In genomic region chr2:70946832-70947442, GRCh38 we compare ENCODE assay signal across 8 cellular contexts. TPM values are rescaled to one million over a fixed set of nuclear protein-coding genes. Genes with fewer than 3 reads are reported as not detected.
DNase-seq lines count a peak whose midpoint lies in the region; ATAC-seq and TF ChIP-seq lines count a peak whose summit lies in the region.

No MANE protein-coding gene starts in this region.

- no peaks in the 10 kb centered on the region for H3K27me3 ChIP-seq in thoracic aorta (replicated peaks; ENCODE audit: insufficient read depth)

- H3K36me3 ChIP-seq in thoracic aorta = no peaks in the 10 kb centered on the region

- in situ Hi-C loops in GM13976 (cut with MboI; ENCODE audit: low sequenced_read_pairs, unreplicated experiment) = no loop called here

- intact Hi-C loops in activated CD4-positive, alpha-beta T cell treated with anti-CD3 and anti-CD28 coated beads for 36 hours (cut with DNase I, micrococcal nuclease) = loop anchor here (1.0 to 10.0 kb wide), 5 partner anchors 76 to 643 kb away; no protein-coding TSS in a partner anchor

- no peaks in the 10 kb centered on the region for H3K9me3 Mint-ChIP-seq in activated CD4-positive, alpha-beta T cell treated with anti-CD3 and anti-CD28 coated beads for 36 hours (ENCODE audit: low read depth)

- peaks cover 0 to 4% of the 10 kb centered on the region in 2 donors for H3K4me1 ChIP-seq in thoracic aorta (ENCODE audit: control insufficient read depth in 1 of 2, low read depth in 2 of 2)

- POLR2A ChIA-PET in activated CD4-positive, alpha-beta T cell treated with anti-CD3 and anti-CD28 coated beads for 36 hours (lab: Charles Lee) = no interaction called here

- H3K36me3 Mint-ChIP-seq in activated CD4-positive, alpha-beta T cell treated with anti-CD3 and anti-CD28 coated beads for 36 hours (ENCODE audit: low read depth) = no peaks in the 10 kb centered on the region

- H3K4me1 Mint-ChIP-seq in activated CD4-positive, alpha-beta T cell treated with anti-CD3 and anti-CD28 coated beads for 36 hours = peaks cover 17% of the 10 kb centered on the region

- ATAC-seq in activated CD4-positive, alpha-beta T cell treated with anti-CD3 and anti-CD28 coated beads for 36 hours = peak; percentile 56
- ATAC-seq in thoracic aorta (ENCODE audit: insufficient number of reproducible peaks, low FRiP score, low read depth) (peak; percentile 48), GM18873 (IDR thresholded peaks at IDR 0.05; ENCODE audit: low FRiP score, unreplicated experiment) (no peak)

- peak; percentile 54 for DNase-seq in AG08395 (ENCODE audit: low spot score)
- no peak for DNase-seq in GM13976 (ENCODE audit: low spot score)
- DNase-seq in NCI-H345 treated with DMSO at 0.1 percent for 48 hours (lab: John Stamatoyannopoulos, UW; ENCODE audit: unreplicated experiment) = peak; percentile 38
- DNase-seq in activated CD4-positive, alpha-beta T cell treated with anti-CD3 and anti-CD28 coated beads for 36 hours = peak; percentile 75
- peak; percentile 21 for DNase-seq in effector CD8-positive, alpha-beta T cell (lab: John Stamatoyannopoulos, UW)
- DNase-seq in midbrain (lab: John Stamatoyannopoulos, UW) = peak; percentile 69
- DNase-seq in thoracic aorta (ENCODE audit: low spot score) = no peak

- H3K27me3 Mint-ChIP-seq in activated CD4-positive, alpha-beta T cell treated with anti-CD3 and anti-CD28 coated beads for 36 hours = peaks cover 13% of the 10 kb centered on the region

- TF ChIP-seq CTCF in GM13976 (IDR thresholded peaks at IDR 0.05; ENCODE audit: borderline replicate concordance, control extremely low read depth, extremely low read depth, insufficient read depth, missing control alignments) (peak; percentile 80), thoracic aorta (IDR thresholded peaks at IDR 0.05) (peak; percentile 66)

- H3K27ac Mint-ChIP-seq in activated CD4-positive, alpha-beta T cell treated with anti-CD3 and anti-CD28 coated beads for 36 hours = no peak overlapping the region

- H3K4me3 ChIP-seq in thoracic aorta = no peak overlapping the region

- no peaks in the 10 kb centered on the region for H3K9me3 ChIP-seq in thoracic aorta

- no peak overlapping the region for H3K4me3 Mint-ChIP-seq in activated CD4-positive, alpha-beta T cell treated with anti-CD3 and anti-CD28 coated beads for 36 hours

- CTCF ChIA-PET in activated CD4-positive, alpha-beta T cell treated with anti-CD3 and anti-CD28 coated beads for 36 hours (lab: Charles Lee) = interaction anchor here (0.5 to 3.9 kb wide), 18 partner anchors 11 to 625 kb away, joined by 3 to 75 read pairs (median 4); partner anchors contain the start of genes ATP6V1B1 and FIGLA

- H3K27ac ChIP-seq in thoracic aorta = no peak overlapping the region

RNA-seq across cellular contexts. Expression of gene ATP6V1B1, which starts 11.2 kb away (rescaled TPM):
- total RNA-seq in activated CD4-positive, alpha-beta T cell treated with anti-CD3 and anti-CD28 coated beads for 36 hours = not detected
- total RNA-seq in thoracic aorta = 1 to 10 TPM; 1.4 to 4.4 TPM

RNA-seq across cellular contexts. Expression of gene ANKRD53, which starts 31.5 kb away (rescaled TPM):
- total RNA-seq in activated CD4-positive, alpha-beta T cell treated with anti-CD3 and anti-CD28 coated beads for 36 hours = under 1 TPM in 1 of 2 experiments, not detected in 1; 0.14 TPM
- 1 to 10 TPM in 1 of 2 donors, under 1 TPM in 1; 0.49 to 4.6 TPM for total RNA-seq in thoracic aorta

RNA-seq across cellular contexts. Expression of gene VAX2, which starts 46.6 kb away (rescaled TPM):
- total RNA-seq in activated CD4-positive, alpha-beta T cell treated with anti-CD3 and anti-CD28 coated beads for 36 hours = not detected
- 1 to 10 TPM in 1 of 2 donors, under 1 TPM in 1; 0.56 to 1.9 TPM for total RNA-seq in thoracic aorta

RNA-seq across cellular contexts. Expression of gene TEX261, which starts 47.7 kb away (rescaled TPM):
- total RNA-seq in activated CD4-positive, alpha-beta T cell treated with anti-CD3 and anti-CD28 coated beads for 36 hours = 10 to 100 TPM; 39.1 to 48.5 TPM
- total RNA-seq in thoracic aorta = 10 to 100 TPM; 35.9 to 45.1 TPM

Comparison
In these comparisons a context has a peak if more than half of its experiments do, and no peak if none do; other contexts are left out.
1. DNase-seq: peak in AG08395 (single experiment), NCI-H345 treated with DMSO at 0.1 percent for 48 hours (single experiment), activated CD4-positive, alpha-beta T cell treated with anti-CD3 and anti-CD28 coated beads for 36 hours (single experiment), effector CD8-positive, alpha-beta T cell (single experiment) and midbrain (single experiment); none in GM13976 (single experiment) and thoracic aorta (single experiment).